ENCODE assay signal across 1 cellular context in genomic region chr1:230130172-230130944, GRCh38.
TF ChIP-seq lines count a peak whose summit lies in the region.

No MANE protein-coding gene starts in this region.

TF ChIP-seq in H1, 55 proteins besides CTCF, POLR2A, EP300 and RAD21 (continued from another document):
- no peak for TF ChIP-seq CHD7 (IDR thresholded peaks at IDR 0.05; ENCODE audit: insufficient replicate concordance, low read length)
- TF ChIP-seq GTF2F1 (IDR thresholded peaks at IDR 0.05; ENCODE audit: borderline replicate concordance, low read depth, low read length): no peak
- no peak for TF ChIP-seq TEAD4 (IDR thresholded peaks at IDR 0.05; ENCODE audit: low read depth, low read length)
- TF ChIP-seq RFX5 (IDR thresholded peaks at IDR 0.05; ENCODE audit: borderline replicate concordance, low read depth, low read length): no peak
- no peak for TF ChIP-seq BRCA1 (IDR thresholded peaks at IDR 0.05; ENCODE audit: low read depth, low read length)
TF ChIP-seq in H1: peak in this region for 0.
